Comparison of ENCODE assay signal across 9 cellular contexts in genomic region chr4:6939761-6940743, GRCh38. TPM values are rescaled to one million over a fixed set of nuclear protein-coding genes. Genes with fewer than 3 reads are reported as not detected.
DNase-seq lines count a peak whose midpoint lies in the region; TF ChIP-seq lines count a peak whose summit lies in the region.
"Had no signal": no experiment of that assay in that cellular context is flagged by ENCODE, and none has a peak within 500 bp of the region (broad histone marks: within the 10 kb centered on the region; RNA-seq: fewer than 3 reads in every experiment).

No MANE protein-coding gene starts in this region.

- 89% methylated on average over 24 of the region's 24 CpGs for whole genome bisulfite sequencing in suprapubic skin
- 87 to 96% (median 92%) methylated on average over 24 of the region's 24 CpGs for WGBS in ovary, 3 donors

- TF ChIP-seq POLR2A in suprapubic skin (IDR thresholded peaks at IDR 0.05) (no peak), ovary (IDR thresholded peaks at IDR 0.05) (no peak)

- H3K27ac ChIP-seq in effector memory CD4-positive, alpha-beta T cell (ENCODE audit: insufficient read depth, low read length, poor library complexity, severe bottlenecking): peak overlapping the region; percentile 39
- H3K27ac ChIP-seq in suprapubic skin (peak overlapping the region; percentile 81), ovary (no peak overlapping the region)

- H3K4me3 ChIP-seq in effector memory CD4-positive, alpha-beta T cell (ENCODE audit: insufficient read depth, low read depth, low read length, poor library complexity, severe bottlenecking): no peak overlapping the region
- H3K4me3 ChIP-seq in suprapubic skin: no peak overlapping the region
- H3K4me3 ChIP-seq in ovary: no peak overlapping the region

- H3K4me1 ChIP-seq in effector memory CD4-positive, alpha-beta T cell (ENCODE audit: control insufficient read depth, insufficient read depth, low read length, poor library complexity, severe bottlenecking): peaks cover 48% of the 10 kb centered on the region
- peaks cover 35% of the 10 kb centered on the region for H3K4me1 ChIP-seq in suprapubic skin
- H3K4me1 ChIP-seq in ovary (ENCODE audit: insufficient read depth): peaks cover 12% of the 10 kb centered on the region

- H3K36me3 Mint-ChIP-seq in activated T-cell treated with anti-CD3 and anti-CD28 coated beads, Interleukin-2, amount 50 U/mL, for 24 hours (ENCODE audit: low read depth): peaks cover 40% of the 10 kb centered on the region

- peak overlapping the region; percentile 65 for H3K27ac Mint-ChIP-seq in activated T-cell treated with anti-CD3 and anti-CD28 coated beads, Interleukin-2, amount 50 U/mL, for 24 hours

- no peaks in the 10 kb centered on the region for H3K9me3 Mint-ChIP-seq in activated T-cell treated with anti-CD3 and anti-CD28 coated beads, Interleukin-2, amount 50 U/mL, for 24 hours

- no peak for TF ChIP-seq EP300 in suprapubic skin (IDR thresholded peaks at IDR 0.05)
- no peak for TF ChIP-seq EP300 in ovary (IDR thresholded peaks at IDR 0.05)

- H3K4me1 Mint-ChIP-seq in activated T-cell treated with anti-CD3 and anti-CD28 coated beads, Interleukin-2, amount 50 U/mL, for 24 hours (ENCODE audit: low read depth): peaks cover 89% of the 10 kb centered on the region

- TF ChIP-seq CTCF in suprapubic skin (IDR thresholded peaks at IDR 0.05) (no peak), ovary (IDR thresholded peaks at IDR 0.05) (no peak)

- no peaks in the 10 kb centered on the region for H3K27me3 Mint-ChIP-seq in activated T-cell treated with anti-CD3 and anti-CD28 coated beads, Interleukin-2, amount 50 U/mL, for 24 hours

- intact Hi-C loops in ovary (cut with DNase I): no loop called here

- no peaks in the 10 kb centered on the region for H3K36me3 ChIP-seq in effector memory CD4-positive, alpha-beta T cell (ENCODE audit: control insufficient read depth, insufficient read depth, low read length)
- peaks cover 6% of the 10 kb centered on the region for H3K36me3 ChIP-seq in suprapubic skin
- no peaks in the 10 kb centered on the region for H3K36me3 ChIP-seq in ovary

- H3K9me3 ChIP-seq in effector memory CD4-positive, alpha-beta T cell (ENCODE audit: control insufficient read depth, low read length): no peaks in the 10 kb centered on the region
- H3K9me3 ChIP-seq in suprapubic skin (no peaks in the 10 kb centered on the region), ovary (no peaks in the 10 kb centered on the region)

- H3K27me3 ChIP-seq in effector memory CD4-positive, alpha-beta T cell (replicated peaks; ENCODE audit: control insufficient read depth, insufficient read depth, low read length, poor library complexity, severe bottlenecking): no peaks in the 10 kb centered on the region
- H3K27me3 ChIP-seq in suprapubic skin: no peaks in the 10 kb centered on the region
- H3K27me3 ChIP-seq in ovary: no peaks in the 10 kb centered on the region

- no peak for DNase-seq in activated T-cell treated with anti-CD3 and anti-CD28 coated beads, Interleukin-2, amount 50 U/mL, for 24 hours
- DNase-seq in activated T-cell treated with anti-CD3 and anti-CD28 coated beads, Interleukin-2, amount 50 U/mL, for 48 hours: no peak
- peak; percentile 89 for DNase-seq in MV-4-11 (lab: John Stamatoyannopoulos, UW)
- DNase-seq in effector memory CD4-positive, alpha-beta T cell: no peak
- DNase-seq in suprapubic skin (ENCODE audit: low spot score in 2 of 2): no peak
- DNase-seq in ovary: no peak
- DNase-seq in SIG-M5 treated with dmso at 0.1 percent for 504 hours (lab: John Stamatoyannopoulos, UW; ENCODE audit: unreplicated experiment): no peak
- no peak for DNase-seq in GDM1 (lab: John Stamatoyannopoulos, UW)
- DNase-seq: central memory CD4-positive, alpha-beta T cell had no signal

- no peak overlapping the region for H3K4me3 Mint-ChIP-seq in activated T-cell treated with anti-CD3 and anti-CD28 coated beads, Interleukin-2, amount 50 U/mL, for 24 hours

RNA-seq across cellular contexts. Expression of gene TBC1D14, which starts 30.4 kb away (rescaled TPM):
- total RNA-seq in suprapubic skin (100 to 1,000 TPM in 2 of 4 donors, 10 to 100 TPM in 2; 55.0 to 111 (median 97.9) TPM), ovary (10 to 100 TPM; 19.9 to 39.6 (median 34.4) TPM)
- 10 to 100 TPM; 24.7 to 40.0 TPM for polyA plus RNA-seq in ovary

Comparison
In these comparisons a context has a peak if more than half of its experiments do, and no peak if none do; other contexts are left out.
1. H3K27ac ChIP-seq: peak in effector memory CD4-positive, alpha-beta T cell (single experiment) and suprapubic skin (single experiment); none in ovary (0 of 2).